In genomic region chr6:88072462-88072861, GRCh38 we compare ENCODE assay signal across 33 cellular contexts. TPM values are rescaled to one million over a fixed set of nuclear protein-coding genes. Genes with fewer than 3 reads are reported as not detected.
"Had no signal": no experiment of that assay in that cellular context is flagged by ENCODE, and none has a peak within 500 bp of the region (broad histone marks: within the 10 kb centered on the region; RNA-seq: fewer than 3 reads in every experiment).

No MANE protein-coding gene starts in this region.

- FAIRE-seq: RCC 7860 had no signal

- H2AFZ ChIP-seq: PC-9 had no signal

- DNase-seq: activated CD4-positive, alpha-beta T cell treated with anti-CD3 and anti-CD28 coated beads for 36 hours; activated CD4-positive, alpha-beta T cell treated with anti-CD3 and anti-CD28 coated beads, Interleukin-2, amount 10 ng/mL, durations not matched to agents 7 days and 5 days; activated CD4-positive, alpha-beta T cell treated with anti-CD3 and anti-CD28 coated beads, Interleukin-2, amount 50 U/mL, for 48 hours; activated CD8-positive, alpha-beta T cell treated with anti-CD3 and anti-CD28 coated beads, Interleukin-2, amount 10 ng/mL, durations not matched to agents 7 days and 5 days; activated effector memory CD4-positive, alpha-beta T cell treated with Interleukin-2 at 50 U/mL for 16 hours; activated naive CD4-positive, alpha-beta T cell treated with anti-CD3 and anti-CD28 coated beads, Interleukin-2, amount 10 ng/mL, durations not matched to agents 7 days and 5 days; activated naive CD8-positive, alpha-beta T cell treated with anti-CD3 and anti-CD28 coated beads, Interleukin-2, amount 50 U/mL, for 24 hours; activated T-cell treated with anti-CD3 and anti-CD28 coated beads for 4 hours; activated T-cell treated with anti-CD3 and anti-CD28 coated beads, Interleukin-2, amount 50 U/mL, for 4 hours; aorta; Karpas-422; KBM-7; MG63; NCI-H1048; NCI-H1105 treated with DMSO at 0.1 percent for 48 hours; NCI-H1436; NCI-H1694 treated with DMSO at 0.1 percent for 48 hours; NCI-H2029; NCI-H345; NCI-H524 treated with DMSO at 0.1 percent for 48 hours; PC-9; Right ventricle myocardium superior; SW 1271; T1000 had no signal

- H3K9me3 Mint-ChIP-seq: activated CD4-positive, alpha-beta T cell treated with anti-CD3 and anti-CD28 coated beads, Interleukin-2, amount 10 ng/mL, durations not matched to agents 7 days and 5 days; activated T-helper 1 cell treated with anti-CD3 and anti-CD28 coated beads, Interleukin-12 subunit alpha, Interleukin-12 subunit beta, Interleukin-2, Interleukin-4 antibody, amounts not matched to agents 30 ng/mL and 10 ng/mL and 1 ng/mL, durations not matched to agents 14 hours and 24 hours and 36 hours had no signal

- H3K36me3 Mint-ChIP-seq: activated naive CD4-positive, alpha-beta T cell treated with anti-CD3 and anti-CD28 coated beads, Interleukin-2, amount 10 ng/mL, durations not matched to agents 7 days and 5 days; activated naive CD8-positive, alpha-beta T cell had no signal

- H3K4me1 Mint-ChIP-seq: activated CD4-positive, alpha-beta T cell treated with anti-CD3 and anti-CD28 coated beads for 36 hours; activated CD4-positive, alpha-beta T cell treated with anti-CD3 and anti-CD28 coated beads, Interleukin-2, amount 10 ng/mL, durations not matched to agents 7 days and 5 days; activated naive CD4-positive, alpha-beta T cell treated with anti-CD3 and anti-CD28 coated beads, Interleukin-2, amount 10 ng/mL, durations not matched to agents 7 days and 5 days; activated naive CD8-positive, alpha-beta T cell treated with anti-CD3 and anti-CD28 coated beads, Interleukin-2, amount 50 U/mL, for 24 hours; WTC11 had no signal

- H3K27me3 ChIP-seq: MG63 had no signal

- H3K27ac Mint-ChIP-seq: activated CD4-positive, alpha-beta T cell treated with anti-CD3 and anti-CD28 coated beads for 36 hours; activated CD4-positive, alpha-beta T cell treated with anti-CD3 and anti-CD28 coated beads, Interleukin-2, amount 10 ng/mL, durations not matched to agents 7 days and 5 days; activated CD8-positive, alpha-beta T cell treated with anti-CD3 and anti-CD28 coated beads, Interleukin-2, amount 10 ng/mL, durations not matched to agents 7 days and 5 days; activated naive CD4-positive, alpha-beta T cell treated with anti-CD3 and anti-CD28 coated beads, Interleukin-2, amount 10 ng/mL, durations not matched to agents 7 days and 5 days; activated naive CD8-positive, alpha-beta T cell; activated naive CD8-positive, alpha-beta T cell treated with anti-CD3 and anti-CD28 coated beads, Interleukin-2, amount 50 U/mL, for 24 hours; activated T-helper 1 cell treated with anti-CD3 and anti-CD28 coated beads, Interleukin-12 subunit alpha, Interleukin-12 subunit beta, Interleukin-2, Interleukin-4 antibody, amounts not matched to agents 30 ng/mL and 10 ng/mL and 1 ng/mL, durations not matched to agents 14 hours and 24 hours and 36 hours; WTC11 had no signal

- H3K27ac ChIP-seq: PC-9 had no signal

- H3K36me3 ChIP-seq: MG63 had no signal

- H3K4me2 ChIP-seq: PC-9 had no signal

- H3K27me3 Mint-ChIP-seq: activated CD4-positive, alpha-beta T cell treated with anti-CD3 and anti-CD28 coated beads, Interleukin-2, amount 10 ng/mL, durations not matched to agents 7 days and 5 days had no signal

- ATAC-seq: activated CD4-positive, alpha-beta T cell treated with anti-CD3 and anti-CD28 coated beads for 36 hours; activated CD4-positive, CD25-positive, alpha-beta regulatory T cell treated with anti-CD3 and anti-CD28 coated beads, Interleukin-2, amount 50 U/mL, for 24 hours; activated CD8-positive, alpha-beta T cell treated with anti-CD3 and anti-CD28 coated beads, Interleukin-2, amount 10 ng/mL, durations not matched to agents 7 days and 5 days; activated naive CD8-positive, alpha-beta T cell treated with anti-CD3 and anti-CD28 coated beads, Interleukin-2, amount 50 U/mL, for 24 hours; activated T-cell treated with anti-CD3 and anti-CD28 coated beads, Interleukin-2, amount 50 U/mL, for 4 hours; WTC11 had no signal

- H3K4me3 ChIP-seq: MG63, PC-9 had no signal

- H3K4me3 Mint-ChIP-seq: activated CD4-positive, alpha-beta T cell treated with anti-CD3 and anti-CD28 coated beads for 36 hours; activated CD4-positive, alpha-beta T cell treated with anti-CD3 and anti-CD28 coated beads, Interleukin-2, amount 10 ng/mL, durations not matched to agents 7 days and 5 days; activated CD8-positive, alpha-beta T cell treated with anti-CD3 and anti-CD28 coated beads, Interleukin-2, amount 10 ng/mL, durations not matched to agents 7 days and 5 days; activated naive CD4-positive, alpha-beta T cell treated with anti-CD3 and anti-CD28 coated beads, Interleukin-2, amount 10 ng/mL, durations not matched to agents 7 days and 5 days; activated naive CD8-positive, alpha-beta T cell; activated naive CD8-positive, alpha-beta T cell treated with anti-CD3 and anti-CD28 coated beads, Interleukin-2, amount 50 U/mL, for 24 hours; activated T-cell treated with anti-CD3 and anti-CD28 coated beads, Interleukin-2, amount 50 U/mL, for 4 hours; activated T-helper 1 cell treated with anti-CD3 and anti-CD28 coated beads, Interleukin-12 subunit alpha, Interleukin-12 subunit beta, Interleukin-2, Interleukin-4 antibody, amounts not matched to agents 30 ng/mL and 10 ng/mL and 1 ng/mL, durations not matched to agents 14 hours and 24 hours and 36 hours; WTC11 had no signal

RNA-seq across cellular contexts. Expression of gene SPACA1, which starts 24.8 kb away (rescaled TPM):
- total RNA-seq: activated CD4-positive, alpha-beta T cell treated with anti-CD3 and anti-CD28 coated beads for 36 hours; activated CD4-positive, alpha-beta T cell treated with anti-CD3 and anti-CD28 coated beads, Interleukin-2, amount 10 ng/mL, durations not matched to agents 7 days and 5 days; activated CD8-positive, alpha-beta T cell treated with anti-CD3 and anti-CD28 coated beads, Interleukin-2, amount 10 ng/mL, durations not matched to agents 7 days and 5 days; activated T-cell treated with anti-CD3 and anti-CD28 coated beads, Interleukin-2, amount 50 U/mL, for 4 hours; activated T-helper 1 cell treated with anti-CD3 and anti-CD28 coated beads, Interleukin-12 subunit alpha, Interleukin-12 subunit beta, Interleukin-2, Interleukin-4 antibody, amounts not matched to agents 30 ng/mL and 10 ng/mL and 1 ng/mL, durations not matched to agents 14 hours and 24 hours and 36 hours; aorta; cardiac septum; NCI-H460; PC-9; Right ventricle myocardium superior; T-helper 1 cell treated with Interleukin-12 subunit alpha and Interleukin-12 subunit beta and Interleukin-4 antibody, amounts not matched to agents 30 ng/mL and 1 ng/mL, for 36 hours; T-helper 2 cell treated with Interferon-gamma antibody and Interleukin-4, amounts not matched to agents 100 ng/mL and 5 ng/mL, for 36 hours; WTC11 had no signal
- polyA plus RNA-seq: aorta had no signal
